In the genomic region with DNA sequence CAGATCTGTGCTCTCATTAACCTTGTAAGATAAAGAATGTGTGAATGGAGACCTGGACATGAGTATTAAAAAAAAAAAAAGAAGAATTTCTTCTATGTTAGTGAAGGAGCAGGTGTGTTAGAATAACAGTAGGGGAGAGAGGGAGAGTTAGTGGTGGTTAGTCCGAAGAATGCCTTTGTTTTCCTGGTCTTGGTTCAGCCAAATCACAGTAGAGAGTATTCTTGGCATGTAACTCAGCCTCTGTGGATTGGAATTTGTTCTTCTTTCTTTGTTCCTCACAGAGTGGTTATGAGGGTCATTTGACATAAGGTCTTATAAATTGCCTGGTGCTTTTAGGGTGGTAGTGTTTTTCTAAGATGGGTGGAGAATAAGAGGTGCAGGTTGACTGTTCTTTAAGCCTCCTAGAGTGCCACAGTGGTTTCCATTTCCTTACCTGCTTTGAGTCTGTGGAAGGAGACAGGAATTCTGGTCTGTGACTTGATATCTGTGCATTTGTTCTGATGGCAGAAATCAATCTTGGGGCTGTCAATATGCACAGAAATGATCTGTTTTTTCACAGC, we compare ENCODE assay signal across 17 cellular contexts. TPM values are rescaled to one million over a fixed set of nuclear protein-coding genes. Genes with fewer than 3 reads are reported as not detected.
DNase-seq lines count a peak whose midpoint lies in the region; ATAC-seq, FAIRE-seq and TF ChIP-seq lines count a peak whose summit lies in the region.
"Had no signal": no experiment of that assay in that cellular context is flagged by ENCODE, and none has a peak within 500 bp of the region (broad histone marks: within the 10 kb centered on the region; RNA-seq: fewer than 3 reads in every experiment).

No MANE protein-coding gene starts in this region.

- H3K4me1 ChIP-seq in mesenchymal stem cell (ENCODE audit: control insufficient read depth, insufficient read depth, low read depth, low read length): peaks cover 5% of the 10 kb centered on the region
- peaks cover 0 to 67% (median 17%) of the 10 kb centered on the region in 4 donors for H3K4me1 ChIP-seq in tibial artery

- no peak overlapping the region for H3K4me2 ChIP-seq in mesenchymal stem cell (ENCODE audit: low read length, poor library complexity, severe bottlenecking)

- DNase-seq in WTC11 (ENCODE audit: low spot score) (no peak), mesenchymal stem cell (peak; percentile 31), tibial artery (no peak), medulla oblongata (ENCODE audit: extremely low spot score) (no peak), RCC 7860 (ENCODE audit: low spot score) (no peak)
- DNase-seq: activated naive CD8-positive, alpha-beta T cell treated with anti-CD3 and anti-CD28 coated beads, Interleukin-2, amount 50 U/mL, for 24 hours; activated T-cell treated with anti-CD3 and anti-CD28 coated beads for 4 hours; DMS79 treated with DMSO at 0.1 percent for 48 hours; effector CD8-positive, alpha-beta T cell; HCEC 1CT; NCI-H187 treated with DMSO at 0.1 percent for 48 hours; NCI-H69 had no signal

- no peak overlapping the region for H2BK12ac ChIP-seq in mesenchymal stem cell (ENCODE audit: low read length in 2 of 2)

- H3K27ac Mint-ChIP-seq in WTC11: peak overlapping the region; percentile 71; the same call in 1 of the 2 replicates
- H3K27ac Mint-ChIP-seq: activated naive CD8-positive, alpha-beta T cell treated with anti-CD3 and anti-CD28 coated beads, Interleukin-2, amount 50 U/mL, for 24 hours had no signal

- peak overlapping the region; percentile 5 for H3K27ac ChIP-seq in cingulate gyrus (ENCODE audit: low read depth, low read length)
- no peak overlapping the region for H3K27ac ChIP-seq in mesenchymal stem cell (ENCODE audit: low read length, poor library complexity, severe bottlenecking)
- peak overlapping the region; percentile 30 to 64 for H3K27ac ChIP-seq in tibial artery

- H3K36me3 Mint-ChIP-seq in WTC11: peaks cover 17% of the 10 kb centered on the region

- peaks cover 38% of the 10 kb centered on the region for H3K79me1 ChIP-seq in mesenchymal stem cell (replicated peaks; ENCODE audit: low read length, poor library complexity, severe bottlenecking)

- H3K14ac ChIP-seq in mesenchymal stem cell (ENCODE audit: low read length in 2 of 2): no peak overlapping the region

- H4K91ac ChIP-seq in mesenchymal stem cell (ENCODE audit: low read length): no peak overlapping the region

- peaks cover 44% of the 10 kb centered on the region for H3K4me1 Mint-ChIP-seq in WTC11

- H3K4me3 Mint-ChIP-seq in WTC11: no peak overlapping the region
- H3K4me3 Mint-ChIP-seq: activated naive CD8-positive, alpha-beta T cell treated with anti-CD3 and anti-CD28 coated beads, Interleukin-2, amount 50 U/mL, for 24 hours; CD14-positive monocyte had no signal

- intact Hi-C loops in tibial artery (cut with DNase I; ENCODE audit: low total_unique reads): no loop called here

- H2BK15ac ChIP-seq in mesenchymal stem cell (ENCODE audit: low read depth, poor library complexity, severe bottlenecking): no peak overlapping the region

- no peak overlapping the region for H2AK5ac ChIP-seq in mesenchymal stem cell (ENCODE audit: low read length, severe bottlenecking)

- no peak overlapping the region for H4K8ac ChIP-seq in mesenchymal stem cell (ENCODE audit: low read length)

- H3K36me3 ChIP-seq in mesenchymal stem cell (ENCODE audit: control insufficient read depth in 1 of 2, insufficient read depth in 2 of 2, low read depth in 1 of 2, low read length in 2 of 2): peaks cover 5 to 26% of the 10 kb centered on the region in 2 experiments
- H3K36me3 ChIP-seq in tibial artery: peaks cover 0 to 3% (median 0%) of the 10 kb centered on the region in 3 donors

- no peak for FAIRE-seq in RCC 7860 (lab: Jason Lieb, UNC)
- FAIRE-seq: frontal cortex had no signal

- H3K18ac ChIP-seq in mesenchymal stem cell (ENCODE audit: low read depth in 1 of 2, low read length in 2 of 2): no peak overlapping the region

- POLR2A ChIA-PET in WTC11 (lab: Charles Lee): no interaction called here

- WGBS in mesenchymal stem cell: 100% methylated on average over 1 of the region's 1 CpG

- no peak overlapping the region for H2AFZ ChIP-seq in mesenchymal stem cell (ENCODE audit: low read depth, low read length)

- H3K9me3 ChIP-seq in mesenchymal stem cell (ENCODE audit: control insufficient read depth, low read length): no peaks in the 10 kb centered on the region
- H3K9me3 ChIP-seq in tibial artery: no peaks in the 10 kb centered on the region
- H3K9me3 ChIP-seq: testis had no signal

- H3K4ac ChIP-seq in mesenchymal stem cell (ENCODE audit: low read depth in 1 of 2, low read length in 2 of 2): no peak overlapping the region

- no peak overlapping the region for H2BK5ac ChIP-seq in mesenchymal stem cell (ENCODE audit: low read depth, low read length, poor library complexity, severe bottlenecking)

- no peak overlapping the region for H3K9ac ChIP-seq in mesenchymal stem cell (ENCODE audit: low read length)

- CTCF ChIA-PET in WTC11 (lab: Charles Lee): no interaction called here

- H3K27me3 ChIP-seq in mesenchymal stem cell (ENCODE audit: control insufficient read depth in 1 of 2, insufficient read depth in 1 of 2, low read length in 2 of 2) (no peaks in the 10 kb centered on the region), tibial artery (no peaks in the 10 kb centered on the region)
- H3K27me3 ChIP-seq: testis had no signal

- TF ChIP-seq CTCF in WTC11 (IDR thresholded peaks at IDR 0.05) (no peak), tibial artery (IDR thresholded peaks at IDR 0.05) (no peak)

- H2BK120ac ChIP-seq in mesenchymal stem cell (ENCODE audit: low read depth, low read length): no peak overlapping the region

- no peak overlapping the region for H3K23ac ChIP-seq in mesenchymal stem cell (ENCODE audit: low read length in 2 of 2)

- no peak overlapping the region for H3K4me3 ChIP-seq in mesenchymal stem cell (ENCODE audit: insufficient read depth in 1 of 2, low read depth in 1 of 2, low read length in 2 of 2)
- no peak overlapping the region for H3K4me3 ChIP-seq in tibial artery
- H3K4me3 ChIP-seq: testis had no signal

- H3K27me3 Mint-ChIP-seq in WTC11 (ENCODE audit: low read depth): no peaks in the 10 kb centered on the region
- H3K27me3 Mint-ChIP-seq: activated naive CD8-positive, alpha-beta T cell treated with anti-CD3 and anti-CD28 coated beads, Interleukin-2, amount 50 U/mL, for 24 hours had no signal

- H3K9me3 Mint-ChIP-seq in WTC11: peaks cover 5% of the 10 kb centered on the region
- H3K9me3 Mint-ChIP-seq: activated naive CD8-positive, alpha-beta T cell treated with anti-CD3 and anti-CD28 coated beads, Interleukin-2, amount 50 U/mL, for 24 hours; CD14-positive monocyte had no signal

- ATAC-seq in WTC11 (peak; percentile 76), HG03442 (IDR thresholded peaks at IDR 0.05; ENCODE audit: unreplicated experiment) (no peak)
- ATAC-seq: activated naive CD8-positive, alpha-beta T cell treated with anti-CD3 and anti-CD28 coated beads, Interleukin-2, amount 50 U/mL, for 24 hours had no signal

TF ChIP-seq in WTC11, 78 proteins besides CTCF, POLR2A, EP300 and RAD21 (continues in another document):
- TF ChIP-seq CBFB (CRISPR knock-in tag; IDR thresholded peaks at IDR 0.05; ENCODE audit: low read depth) (no peak), OVOL2 (CRISPR knock-in tag; IDR thresholded peaks at IDR 0.05; ENCODE audit: borderline replicate concordance) (no peak), ZNF219 (CRISPR knock-in tag; IDR thresholded peaks at IDR 0.05; ENCODE audit: borderline replicate concordance) (no peak)
- TF ChIP-seq, protein P1, sequence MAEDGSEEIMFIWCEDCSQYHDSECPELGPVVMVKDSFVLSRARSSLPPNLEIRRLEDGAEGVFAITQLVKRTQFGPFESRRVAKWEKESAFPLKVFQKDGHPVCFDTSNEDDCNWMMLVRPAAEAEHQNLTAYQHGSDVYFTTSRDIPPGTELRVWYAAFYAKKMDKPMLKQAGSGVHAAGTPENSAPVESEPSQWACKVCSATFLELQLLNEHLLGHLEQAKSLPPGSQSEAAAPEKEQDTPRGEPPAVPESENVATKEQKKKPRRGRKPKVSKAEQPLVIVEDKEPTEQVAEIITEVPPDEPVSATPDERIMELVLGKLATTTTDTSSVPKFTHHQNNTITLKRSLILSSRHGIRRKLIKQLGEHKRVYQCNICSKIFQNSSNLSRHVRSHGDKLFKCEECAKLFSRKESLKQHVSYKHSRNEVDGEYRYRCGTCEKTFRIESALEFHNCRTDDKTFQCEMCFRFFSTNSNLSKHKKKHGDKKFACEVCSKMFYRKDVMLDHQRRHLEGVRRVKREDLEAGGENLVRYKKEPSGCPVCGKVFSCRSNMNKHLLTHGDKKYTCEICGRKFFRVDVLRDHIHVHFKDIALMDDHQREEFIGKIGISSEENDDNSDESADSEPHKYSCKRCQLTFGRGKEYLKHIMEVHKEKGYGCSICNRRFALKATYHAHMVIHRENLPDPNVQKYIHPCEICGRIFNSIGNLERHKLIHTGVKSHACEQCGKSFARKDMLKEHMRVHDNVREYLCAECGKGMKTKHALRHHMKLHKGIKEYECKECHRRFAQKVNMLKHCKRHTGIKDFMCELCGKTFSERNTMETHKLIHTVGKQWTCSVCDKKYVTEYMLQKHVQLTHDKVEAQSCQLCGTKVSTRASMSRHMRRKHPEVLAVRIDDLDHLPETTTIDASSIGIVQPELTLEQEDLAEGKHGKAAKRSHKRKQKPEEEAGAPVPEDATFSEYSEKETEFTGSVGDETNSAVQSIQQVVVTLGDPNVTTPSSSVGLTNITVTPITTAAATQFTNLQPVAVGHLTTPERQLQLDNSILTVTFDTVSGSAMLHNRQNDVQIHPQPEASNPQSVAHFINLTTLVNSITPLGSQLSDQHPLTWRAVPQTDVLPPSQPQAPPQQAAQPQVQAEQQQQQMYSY (CRISPR knock-in tag; IDR thresholded peaks at IDR 0.05): no peak
- TF ChIP-seq, protein P2, sequence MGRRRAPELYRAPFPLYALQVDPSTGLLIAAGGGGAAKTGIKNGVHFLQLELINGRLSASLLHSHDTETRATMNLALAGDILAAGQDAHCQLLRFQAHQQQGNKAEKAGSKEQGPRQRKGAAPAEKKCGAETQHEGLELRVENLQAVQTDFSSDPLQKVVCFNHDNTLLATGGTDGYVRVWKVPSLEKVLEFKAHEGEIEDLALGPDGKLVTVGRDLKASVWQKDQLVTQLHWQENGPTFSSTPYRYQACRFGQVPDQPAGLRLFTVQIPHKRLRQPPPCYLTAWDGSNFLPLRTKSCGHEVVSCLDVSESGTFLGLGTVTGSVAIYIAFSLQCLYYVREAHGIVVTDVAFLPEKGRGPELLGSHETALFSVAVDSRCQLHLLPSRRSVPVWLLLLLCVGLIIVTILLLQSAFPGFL (CRISPR knock-in tag; IDR thresholded peaks at IDR 0.05; ENCODE audit: borderline replicate concordance): no peak

RNA-seq across cellular contexts. Expression of a gene that starts 17.6 kb away (rescaled TPM):
- total RNA-seq in WTC11 (2021): 167 to 185 TPM (median 175 TPM) in 3 replicates
- polyA plus RNA-seq in mesenchymal stem cell (2013, experiment 1 of 2): 39.0 TPM
- polyA plus RNA-seq in mesenchymal stem cell (2013, experiment 2 of 2): 34.8 TPM
